In the genomic region with DNA sequence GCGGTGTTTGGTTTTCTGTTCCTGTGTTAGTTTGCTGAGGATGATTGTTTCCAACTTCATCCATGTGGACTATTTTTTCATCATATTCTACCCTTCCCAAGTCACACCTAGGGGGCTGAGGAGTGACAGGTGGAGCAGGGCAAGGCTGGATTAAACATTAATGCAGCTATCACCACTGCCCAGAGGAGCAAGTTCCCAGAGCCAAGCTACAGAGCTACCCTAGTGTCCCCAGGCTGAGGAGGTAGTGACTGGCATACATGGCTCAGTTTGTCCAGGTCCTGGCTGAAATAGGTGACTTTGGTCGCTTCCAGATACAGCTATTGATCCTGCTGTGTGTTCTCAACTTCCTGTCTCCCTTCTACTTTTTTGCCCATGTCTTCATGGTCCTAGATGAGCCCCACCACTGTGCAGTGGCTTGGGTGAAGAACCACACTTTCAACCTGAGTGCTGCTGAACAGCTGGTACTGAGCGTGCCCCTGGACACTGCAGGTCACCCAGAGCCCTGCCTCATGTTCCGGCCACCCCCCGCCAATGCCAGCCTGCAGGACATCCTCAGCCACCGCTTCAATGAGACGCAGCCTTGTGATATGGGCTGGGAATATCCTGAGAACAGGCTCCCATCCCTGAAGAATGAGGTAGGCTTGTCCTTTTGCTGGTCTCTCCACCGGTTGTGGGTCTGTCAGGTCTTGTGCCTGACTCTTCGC, we compare ENCODE assay signal across 2 cellular contexts.
TF ChIP-seq lines count a peak whose summit lies in the region.

A gene with protein sequence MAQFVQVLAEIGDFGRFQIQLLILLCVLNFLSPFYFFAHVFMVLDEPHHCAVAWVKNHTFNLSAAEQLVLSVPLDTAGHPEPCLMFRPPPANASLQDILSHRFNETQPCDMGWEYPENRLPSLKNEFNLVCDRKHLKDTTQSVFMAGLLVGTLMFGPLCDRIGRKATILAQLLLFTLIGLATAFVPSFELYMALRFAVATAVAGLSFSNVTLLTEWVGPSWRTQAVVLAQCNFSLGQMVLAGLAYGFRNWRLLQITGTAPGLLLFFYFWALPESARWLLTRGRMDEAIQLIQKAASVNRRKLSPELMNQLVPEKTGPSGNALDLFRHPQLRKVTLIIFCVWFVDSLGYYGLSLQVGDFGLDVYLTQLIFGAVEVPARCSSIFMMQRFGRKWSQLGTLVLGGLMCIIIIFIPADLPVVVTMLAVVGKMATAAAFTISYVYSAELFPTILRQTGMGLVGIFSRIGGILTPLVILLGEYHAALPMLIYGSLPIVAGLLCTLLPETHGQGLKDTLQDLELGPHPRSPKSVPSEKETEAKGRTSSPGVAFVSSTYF (plus strand): TSS at position 209 of the 704 bp plus-strand sequence. CDS start 49 bp downstream, at position 258.

TF ChIP-seq in K562, 482 proteins besides CTCF, POLR2A, EP300 and RAD21:
- TF ChIP-seq ZKSCAN3 (CRISPR knock-in tag; IDR thresholded peaks at IDR 0.05): no peak
- TF ChIP-seq IRF2 (CRISPR knock-in tag; IDR thresholded peaks at IDR 0.05): no peak
- TF ChIP-seq CHD4 (IDR thresholded peaks at IDR 0.05; ENCODE audit: insufficient read depth, insufficient replicate concordance, low read depth, low read length, poor library complexity, severe bottlenecking): no peak
- TF ChIP-seq, protein P1, sequence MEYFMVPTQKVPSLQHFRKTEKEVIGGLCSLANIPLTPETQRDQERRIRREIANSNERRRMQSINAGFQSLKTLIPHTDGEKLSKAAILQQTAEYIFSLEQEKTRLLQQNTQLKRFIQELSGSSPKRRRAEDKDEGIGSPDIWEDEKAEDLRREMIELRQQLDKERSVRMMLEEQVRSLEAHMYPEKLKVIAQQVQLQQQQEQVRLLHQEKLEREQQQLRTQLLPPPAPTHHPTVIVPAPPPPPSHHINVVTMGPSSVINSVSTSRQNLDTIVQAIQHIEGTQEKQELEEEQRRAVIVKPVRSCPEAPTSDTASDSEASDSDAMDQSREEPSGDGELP (CRISPR knock-in tag; IDR thresholded peaks at IDR 0.05; ENCODE audit: borderline replicate concordance): no peak
- no peak for TF ChIP-seq ZNF347 (CRISPR knock-in tag; IDR thresholded peaks at IDR 0.05; ENCODE audit: low read depth)
- TF ChIP-seq ESRRB (CRISPR knock-in tag; IDR thresholded peaks at IDR 0.05; ENCODE audit: borderline replicate concordance): no peak
- TF ChIP-seq MYC (IDR thresholded peaks at IDR 0.05; ENCODE audit: low read depth, low read length): no peak
- no peak for TF ChIP-seq MYC (CRISPR knock-in tag; IDR thresholded peaks at IDR 0.05; ENCODE audit: borderline replicate concordance, low read depth)
- no peak for TF ChIP-seq CAMTA2 (CRISPR knock-in tag; conservative IDR thresholded peaks at IDR 0.05)
- no peak for TF ChIP-seq ZNF785 (CRISPR knock-in tag; IDR thresholded peaks at IDR 0.05)
- no peak for TF ChIP-seq ZSCAN29 (IDR thresholded peaks at IDR 0.05)
- TF ChIP-seq RUNX1 (IDR thresholded peaks at IDR 0.05; ENCODE audit: low read depth): no peak
- TF ChIP-seq EZH2 (IDR thresholded peaks at IDR 0.05; ENCODE audit: borderline replicate concordance, low read depth, low read length): no peak
- TF ChIP-seq MAZ (CRISPR knock-in tag; conservative IDR thresholded peaks at IDR 0.05 in 1 of 2, IDR thresholded peaks at IDR 0.05 in 1 of 2): no peak
- TF ChIP-seq ZNF431 (CRISPR knock-in tag; IDR thresholded peaks at IDR 0.05): no peak
- TF ChIP-seq, protein P2, sequence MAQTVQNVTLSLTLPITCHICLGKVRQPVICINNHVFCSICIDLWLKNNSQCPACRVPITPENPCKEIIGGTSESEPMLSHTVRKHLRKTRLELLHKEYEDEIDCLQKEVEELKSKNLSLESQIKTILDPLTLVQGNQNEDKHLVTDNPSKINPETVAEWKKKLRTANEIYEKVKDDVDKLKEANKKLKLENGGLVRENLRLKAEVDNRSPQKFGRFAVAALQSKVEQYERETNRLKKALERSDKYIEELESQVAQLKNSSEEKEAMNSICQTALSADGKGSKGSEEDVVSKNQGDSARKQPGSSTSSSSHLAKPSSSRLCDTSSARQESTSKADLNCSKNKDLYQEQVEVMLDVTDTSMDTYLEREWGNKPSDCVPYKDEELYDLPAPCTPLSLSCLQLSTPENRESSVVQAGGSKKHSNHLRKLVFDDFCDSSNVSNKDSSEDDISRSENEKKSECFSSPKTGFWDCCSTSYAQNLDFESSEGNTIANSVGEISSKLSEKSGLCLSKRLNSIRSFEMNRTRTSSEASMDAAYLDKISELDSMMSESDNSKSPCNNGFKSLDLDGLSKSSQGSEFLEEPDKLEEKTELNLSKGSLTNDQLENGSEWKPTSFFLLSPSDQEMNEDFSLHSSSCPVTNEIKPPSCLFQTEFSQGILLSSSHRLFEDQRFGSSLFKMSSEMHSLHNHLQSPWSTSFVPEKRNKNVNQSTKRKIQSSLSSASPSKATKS (CRISPR knock-in tag; IDR thresholded peaks at IDR 0.05): no peak
- TF ChIP-seq BRD4 (IDR thresholded peaks at IDR 0.05): no peak

TF ChIP-seq in HepG2, 621 proteins besides CTCF, POLR2A, EP300 and RAD21:
- TF ChIP-seq CENPT (CRISPR knock-in tag; IDR thresholded peaks at IDR 0.05; ENCODE audit: low read depth) (no peak), RFXAP (CRISPR knock-in tag; IDR thresholded peaks at IDR 0.05; ENCODE audit: borderline replicate concordance) (no peak), ZFP36L2 (CRISPR knock-in tag; IDR thresholded peaks at IDR 0.05) (no peak), ISX (CRISPR knock-in tag; conservative IDR thresholded peaks at IDR 0.05) (no peak), RFX3 (CRISPR knock-in tag; IDR thresholded peaks at IDR 0.05) (no peak), EZH2 (conservative IDR thresholded peaks at IDR 0.05; ENCODE audit: low read depth, low read length) (no peak), ZNF33A (CRISPR knock-in tag; IDR thresholded peaks at IDR 0.05; ENCODE audit: borderline replicate concordance) (no peak), STAT5B (CRISPR knock-in tag; IDR thresholded peaks at IDR 0.05) (no peak), REPIN1 (CRISPR knock-in tag; IDR thresholded peaks at IDR 0.05; ENCODE audit: borderline replicate concordance, low read depth) (no peak), FLYWCH1 (CRISPR knock-in tag; IDR thresholded peaks at IDR 0.05) (no peak), ZNF205 (CRISPR knock-in tag; IDR thresholded peaks at IDR 0.05) (no peak), ZBTB42 (CRISPR knock-in tag; IDR thresholded peaks at IDR 0.05) (no peak)
- TF ChIP-seq, protein P3, sequence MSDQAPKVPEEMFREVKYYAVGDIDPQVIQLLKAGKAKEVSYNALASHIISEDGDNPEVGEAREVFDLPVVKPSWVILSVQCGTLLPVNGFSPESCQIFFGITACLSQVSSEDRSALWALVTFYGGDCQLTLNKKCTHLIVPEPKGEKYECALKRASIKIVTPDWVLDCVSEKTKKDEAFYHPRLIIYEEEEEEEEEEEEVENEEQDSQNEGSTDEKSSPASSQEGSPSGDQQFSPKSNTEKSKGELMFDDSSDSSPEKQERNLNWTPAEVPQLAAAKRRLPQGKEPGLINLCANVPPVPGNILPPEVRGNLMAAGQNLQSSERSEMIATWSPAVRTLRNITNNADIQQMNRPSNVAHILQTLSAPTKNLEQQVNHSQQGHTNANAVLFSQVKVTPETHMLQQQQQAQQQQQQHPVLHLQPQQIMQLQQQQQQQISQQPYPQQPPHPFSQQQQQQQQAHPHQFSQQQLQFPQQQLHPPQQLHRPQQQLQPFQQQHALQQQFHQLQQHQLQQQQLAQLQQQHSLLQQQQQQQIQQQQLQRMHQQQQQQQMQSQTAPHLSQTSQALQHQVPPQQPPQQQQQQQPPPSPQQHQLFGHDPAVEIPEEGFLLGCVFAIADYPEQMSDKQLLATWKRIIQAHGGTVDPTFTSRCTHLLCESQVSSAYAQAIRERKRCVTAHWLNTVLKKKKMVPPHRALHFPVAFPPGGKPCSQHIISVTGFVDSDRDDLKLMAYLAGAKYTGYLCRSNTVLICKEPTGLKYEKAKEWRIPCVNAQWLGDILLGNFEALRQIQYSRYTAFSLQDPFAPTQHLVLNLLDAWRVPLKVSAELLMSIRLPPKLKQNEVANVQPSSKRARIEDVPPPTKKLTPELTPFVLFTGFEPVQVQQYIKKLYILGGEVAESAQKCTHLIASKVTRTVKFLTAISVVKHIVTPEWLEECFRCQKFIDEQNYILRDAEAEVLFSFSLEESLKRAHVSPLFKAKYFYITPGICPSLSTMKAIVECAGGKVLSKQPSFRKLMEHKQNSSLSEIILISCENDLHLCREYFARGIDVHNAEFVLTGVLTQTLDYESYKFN (CRISPR knock-in tag; conservative IDR thresholded peaks at IDR 0.05): no peak
- TF ChIP-seq, protein P4, sequence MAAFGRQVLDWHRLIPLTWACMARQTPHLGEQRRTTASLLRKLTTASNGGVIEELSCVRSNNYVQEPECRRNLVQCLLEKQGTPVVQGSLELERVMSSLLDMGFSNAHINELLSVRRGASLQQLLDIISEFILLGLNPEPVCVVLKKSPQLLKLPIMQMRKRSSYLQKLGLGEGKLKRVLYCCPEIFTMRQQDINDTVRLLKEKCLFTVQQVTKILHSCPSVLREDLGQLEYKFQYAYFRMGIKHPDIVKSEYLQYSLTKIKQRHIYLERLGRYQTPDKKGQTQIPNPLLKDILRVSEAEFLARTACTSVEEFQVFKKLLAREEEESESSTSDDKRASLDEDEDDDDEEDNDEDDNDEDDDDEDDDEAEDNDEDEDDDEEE (CRISPR knock-in tag; IDR thresholded peaks at IDR 0.05): no peak
- TF ChIP-seq, protein P5, sequence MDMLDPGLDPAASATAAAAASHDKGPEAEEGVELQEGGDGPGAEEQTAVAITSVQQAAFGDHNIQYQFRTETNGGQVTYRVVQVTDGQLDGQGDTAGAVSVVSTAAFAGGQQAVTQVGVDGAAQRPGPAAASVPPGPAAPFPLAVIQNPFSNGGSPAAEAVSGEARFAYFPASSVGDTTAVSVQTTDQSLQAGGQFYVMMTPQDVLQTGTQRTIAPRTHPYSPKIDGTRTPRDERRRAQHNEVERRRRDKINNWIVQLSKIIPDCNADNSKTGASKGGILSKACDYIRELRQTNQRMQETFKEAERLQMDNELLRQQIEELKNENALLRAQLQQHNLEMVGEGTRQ (IDR thresholded peaks at IDR 0.05; ENCODE audit: low read depth, low read length): no peak
- TF ChIP-seq, protein P5 (CRISPR knock-in tag; IDR thresholded peaks at IDR 0.05; ENCODE audit: borderline replicate concordance): no peak
- TF ChIP-seq, protein P6, sequence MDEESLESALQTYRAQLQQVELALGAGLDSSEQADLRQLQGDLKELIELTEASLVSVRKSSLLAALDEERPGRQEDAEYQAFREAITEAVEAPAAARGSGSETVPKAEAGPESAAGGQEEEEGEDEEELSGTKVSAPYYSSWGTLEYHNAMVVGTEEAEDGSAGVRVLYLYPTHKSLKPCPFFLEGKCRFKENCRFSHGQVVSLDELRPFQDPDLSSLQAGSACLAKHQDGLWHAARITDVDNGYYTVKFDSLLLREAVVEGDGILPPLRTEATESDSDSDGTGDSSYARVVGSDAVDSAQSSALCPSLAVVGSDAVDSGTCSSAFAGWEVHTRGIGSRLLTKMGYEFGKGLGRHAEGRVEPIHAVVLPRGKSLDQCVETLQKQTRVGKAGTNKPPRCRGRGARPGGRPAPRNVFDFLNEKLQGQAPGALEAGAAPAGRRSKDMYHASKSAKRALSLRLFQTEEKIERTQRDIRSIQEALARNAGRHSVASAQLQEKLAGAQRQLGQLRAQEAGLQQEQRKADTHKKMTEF (CRISPR knock-in tag; IDR thresholded peaks at IDR 0.05): no peak
